ENCODE assay signal across 1 cellular context in the genomic region with DNA sequence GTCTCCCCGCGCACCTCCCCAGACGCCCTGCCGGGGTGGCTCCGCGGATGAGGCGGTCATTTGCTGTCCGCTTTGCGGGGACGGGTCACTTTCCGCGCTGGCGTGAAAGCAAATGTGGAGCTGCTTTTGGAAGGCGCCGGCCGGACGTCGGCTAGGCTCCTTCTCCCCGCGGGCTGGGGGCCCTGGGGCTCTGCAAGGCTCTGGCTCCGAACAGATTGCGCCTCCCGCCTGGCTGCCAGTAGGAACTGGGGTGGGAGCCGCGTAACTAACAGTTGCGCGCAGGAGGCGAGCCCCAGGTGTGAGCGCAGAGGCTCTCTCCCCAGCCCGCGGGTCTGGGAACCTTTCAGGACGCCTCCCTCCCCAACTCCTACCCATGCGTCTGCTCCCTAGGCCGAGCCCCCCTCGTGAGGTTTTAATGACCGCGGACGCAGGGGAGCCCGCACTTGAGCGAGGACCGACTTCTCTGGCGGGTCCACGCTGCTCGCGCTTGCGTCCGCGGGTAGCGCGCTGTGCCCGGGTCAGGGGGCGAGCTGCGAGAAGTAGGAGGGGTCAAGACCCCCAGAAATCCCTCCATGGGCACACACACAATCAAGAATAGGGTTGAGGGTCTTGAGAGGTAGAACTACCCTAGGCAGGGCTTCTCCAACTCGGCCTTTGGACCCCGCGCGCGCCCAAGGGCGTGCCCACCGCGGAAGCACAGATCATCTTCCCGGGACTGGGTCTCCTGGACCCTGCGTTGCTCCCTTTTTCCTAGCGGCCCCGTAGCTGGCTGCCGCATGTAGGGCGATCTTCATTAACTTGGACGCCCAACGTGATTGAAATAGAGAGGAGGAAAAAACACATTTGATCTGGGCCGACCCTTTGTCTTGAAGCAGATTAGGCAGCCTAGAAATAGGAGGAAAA.
TF ChIP-seq lines count a peak whose summit lies in the region.

No MANE protein-coding gene starts in this region.

TF ChIP-seq in endothelial cell of umbilical vein, 7 proteins besides CTCF, POLR2A, EP300 and RAD21 (continued from another document):
- TF ChIP-seq MYC (IDR thresholded peaks at IDR 0.05; ENCODE audit: low read depth, low read length): no peak
